In the genomic region with DNA sequence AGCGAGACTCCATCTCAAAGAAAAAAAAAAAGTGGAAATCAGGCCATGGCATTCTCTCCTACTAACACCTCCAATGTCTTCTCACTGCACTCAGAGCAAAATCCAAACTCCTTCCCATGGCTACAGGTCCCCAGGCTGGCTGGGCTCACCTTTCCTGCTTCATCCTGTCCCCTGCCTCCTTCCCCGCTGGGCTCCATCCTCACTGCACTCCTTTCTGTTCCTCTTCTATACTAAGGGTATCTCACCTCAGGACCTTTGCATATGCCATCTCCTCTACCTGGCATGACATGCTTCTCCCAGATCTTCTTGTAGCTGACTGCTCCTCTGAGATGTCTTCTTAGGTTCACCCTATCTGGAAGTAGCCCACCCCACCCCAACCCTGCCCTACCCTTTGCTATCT, we compare ENCODE assay signal across 25 cellular contexts.
"Had no signal": no experiment of that assay in that cellular context is flagged by ENCODE, and none has a peak within 500 bp of the region (broad histone marks: within the 10 kb centered on the region; RNA-seq: fewer than 3 reads in every experiment).

No MANE protein-coding gene starts in this region.

- H3K4me1 Mint-ChIP-seq: activated CD4-positive, alpha-beta T cell treated with anti-CD3 and anti-CD28 coated beads, Interleukin-2, amount 10 ng/mL, durations not matched to agents 7 days and 5 days; activated naive CD8-positive, alpha-beta T cell treated with anti-CD3 and anti-CD28 coated beads for 36 hours had no signal

- H3K9me3 Mint-ChIP-seq: activated CD8-positive, alpha-beta T cell treated with anti-CD3 and anti-CD28 coated beads for 36 hours; activated naive CD4-positive, alpha-beta T cell treated with anti-CD3 and anti-CD28 coated beads for 36 hours; activated naive CD8-positive, alpha-beta T cell treated with anti-CD3 and anti-CD28 coated beads for 36 hours; activated T-cell treated with anti-CD3 and anti-CD28 coated beads, Interleukin-2, amount 50 U/mL, for 72 hours had no signal

- H3K27me3 Mint-ChIP-seq: activated CD4-positive, alpha-beta T cell treated with anti-CD3 and anti-CD28 coated beads, Interleukin-2, amount 10 ng/mL, durations not matched to agents 7 days and 5 days; activated CD8-positive, alpha-beta T cell treated with anti-CD3 and anti-CD28 coated beads for 36 hours; activated naive CD8-positive, alpha-beta T cell treated with anti-CD3 and anti-CD28 coated beads for 36 hours; stimulated activated naive B cell treated with anti-CD40 and anti-IgM and Interleukin-4, amounts not matched to agents 10 μg/mL and 1 μg/mL and 100 μg/mL, for 72 hours had no signal

- H3K9me3 ChIP-seq: ascending aorta, left lung, mucosa of descending colon, pancreas, psoas muscle, thyroid gland, upper lobe of right lung had no signal

- H3K4me3 ChIP-seq: ascending aorta, heart right ventricle, left lung, mucosa of descending colon, pancreas, psoas muscle, stomach, thyroid gland, upper lobe of right lung had no signal

- H3K4me1 ChIP-seq: ascending aorta, left lung, pancreas, stomach, thyroid gland, upper lobe of right lung had no signal

- H3K27me3 ChIP-seq: ascending aorta, brain microvascular endothelial cell, heart right ventricle, left lung, pancreas, stomach, thyroid gland, upper lobe of right lung had no signal

- H3K27ac Mint-ChIP-seq: activated CD4-positive, alpha-beta T cell treated with anti-CD3 and anti-CD28 coated beads, Interleukin-2, amount 10 ng/mL, durations not matched to agents 7 days and 5 days; activated CD8-positive, alpha-beta T cell treated with anti-CD3 and anti-CD28 coated beads for 36 hours; activated naive CD4-positive, alpha-beta T cell treated with anti-CD3 and anti-CD28 coated beads for 36 hours; activated naive CD8-positive, alpha-beta T cell treated with anti-CD3 and anti-CD28 coated beads for 36 hours; activated T-cell treated with anti-CD3 and anti-CD28 coated beads, Interleukin-2, amount 50 U/mL, for 72 hours; stimulated activated naive B cell treated with anti-CD40 and anti-IgM and Interleukin-4, amounts not matched to agents 10 μg/mL and 1 μg/mL and 100 μg/mL, for 72 hours had no signal

- H3K27ac ChIP-seq: ascending aorta, left lung, pancreas, psoas muscle, stomach, thyroid gland, upper lobe of right lung had no signal

- H3K36me3 ChIP-seq: ascending aorta, brain microvascular endothelial cell, heart right ventricle, left lung, pancreas, stomach, thyroid gland, upper lobe of right lung had no signal

- DNase-seq: activated CD4-positive, alpha-beta T cell treated with anti-CD3 and anti-CD28 coated beads for 1 hour; activated CD4-positive, alpha-beta T cell treated with anti-CD3 and anti-CD28 coated beads, Interleukin-2, amount 10 ng/mL, durations not matched to agents 7 days and 5 days; activated CD8-positive, alpha-beta T cell treated with anti-CD3 and anti-CD28 coated beads for 36 hours; activated effector memory CD4-positive, alpha-beta T cell treated with Interleukin-2 at 50 U/mL for 16 hours; activated naive CD4-positive, alpha-beta T cell treated with anti-CD3 and anti-CD28 coated beads for 36 hours; activated naive CD8-positive, alpha-beta T cell treated with anti-CD3 and anti-CD28 coated beads for 36 hours; activated T-cell treated with anti-CD3 and anti-CD28 coated beads for 4 hours; activated T-cell treated with anti-CD3 and anti-CD28 coated beads, Interleukin-2, amount 50 U/mL, for 72 hours; brain microvascular endothelial cell; cortex of kidney; foreskin fibroblast; heart right ventricle; kidney glomerular epithelial cell; left lung; mucosa of descending colon; pancreas; psoas muscle; stimulated activated CD4-positive, alpha-beta T cell treated with anti-CD3 and anti-CD28 coated beads, Interleukin-15, amount 100 ng/mL, for 24 hours; stimulated activated CD4-positive, alpha-beta T cell treated with anti-CD3 and anti-CD28 coated beads, Interleukin-2, amount 100 ng/mL, for 24 hours; stimulated activated naive B cell treated with anti-CD40 and anti-IgM and Interleukin-4, amounts not matched to agents 10 μg/mL and 1 μg/mL and 100 μg/mL, for 72 hours; stomach; T-helper 2 cell; thyroid gland; upper lobe of right lung had no signal

- H3K36me3 Mint-ChIP-seq: activated naive CD8-positive, alpha-beta T cell treated with anti-CD3 and anti-CD28 coated beads for 36 hours had no signal

- ATAC-seq: activated CD8-positive, alpha-beta T cell treated with anti-CD3 and anti-CD28 coated beads for 36 hours; activated T-cell treated with anti-CD3 and anti-CD28 coated beads, Interleukin-2, amount 50 U/mL, for 72 hours; heart right ventricle; left lung; mucosa of descending colon; pancreas; psoas muscle; stimulated activated naive B cell treated with anti-CD40 and anti-IgM and Interleukin-4, amounts not matched to agents 10 μg/mL and 1 μg/mL and 100 μg/mL, for 72 hours; upper lobe of right lung had no signal

- H3K4me3 Mint-ChIP-seq: activated CD4-positive, alpha-beta T cell treated with anti-CD3 and anti-CD28 coated beads, Interleukin-2, amount 10 ng/mL, durations not matched to agents 7 days and 5 days; activated CD8-positive, alpha-beta T cell treated with anti-CD3 and anti-CD28 coated beads for 36 hours; activated naive CD4-positive, alpha-beta T cell treated with anti-CD3 and anti-CD28 coated beads for 36 hours; activated naive CD8-positive, alpha-beta T cell treated with anti-CD3 and anti-CD28 coated beads for 36 hours; activated T-cell treated with anti-CD3 and anti-CD28 coated beads, Interleukin-2, amount 50 U/mL, for 72 hours; stimulated activated naive B cell treated with anti-CD40 and anti-IgM and Interleukin-4, amounts not matched to agents 10 μg/mL and 1 μg/mL and 100 μg/mL, for 72 hours had no signal
